8 cellular contexts compared by ENCODE assay signal in the genomic region with DNA sequence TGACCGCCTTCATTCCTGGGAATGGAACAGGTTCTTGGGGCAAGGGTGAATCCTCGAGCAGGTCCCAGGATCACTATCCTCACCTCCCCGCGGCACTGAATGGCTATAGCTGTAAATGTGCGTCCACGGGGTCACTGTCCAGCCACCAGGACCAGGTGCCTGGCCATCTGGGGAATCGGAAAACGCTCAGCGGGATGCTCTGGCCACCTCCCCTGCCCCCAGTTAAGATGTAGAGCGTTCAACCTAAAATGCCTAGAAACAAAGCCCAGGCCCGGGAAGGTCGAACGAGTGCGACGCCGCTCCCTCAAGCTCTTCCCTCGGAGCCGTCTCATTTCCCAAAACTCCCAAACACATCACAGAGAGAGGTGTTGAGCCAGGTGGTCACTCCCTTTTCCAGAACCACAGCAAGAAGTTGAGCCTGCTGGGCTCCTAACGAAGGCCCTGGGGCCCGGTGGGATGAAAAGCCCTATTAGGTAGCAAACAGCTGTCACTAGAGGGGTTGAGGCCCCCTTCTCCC. TPM values are rescaled to one million over a fixed set of nuclear protein-coding genes. Genes with fewer than 3 reads are reported as not detected.
A peak's percentile ranks its signal among the peaks of the same experiment; 100 is the strongest.
DNase-seq lines count a peak whose midpoint lies in the region; ATAC-seq and TF ChIP-seq lines count a peak whose summit lies in the region.

No MANE protein-coding gene starts in this region.

- no peak overlapping the region for H4K5ac ChIP-seq in mesendoderm (ENCODE audit: low read length)

- no peak overlapping the region for H4K8ac ChIP-seq in mesendoderm (ENCODE audit: low read depth, low read length)

- H3K4me1 ChIP-seq in mesendoderm (ENCODE audit: control insufficient read depth, low read depth, low read length) (peaks cover 12% of the 10 kb centered on the region), urinary bladder (ENCODE audit: insufficient read depth) (no peaks in the 10 kb centered on the region)

- TF ChIP-seq CTCF in choroid plexus epithelial cell (conservative IDR thresholded peaks at IDR 0.05; ENCODE audit: low read depth, low read length): no peak

- no peak overlapping the region for H2BK5ac ChIP-seq in mesendoderm (ENCODE audit: low read length)

- H2BK15ac ChIP-seq in mesendoderm (replicated peaks; ENCODE audit: low read depth): no peak overlapping the region

- CTCF ChIA-PET in activated naive CD4-positive, alpha-beta T cell treated with anti-CD3 and anti-CD28 coated beads, Interleukin-2, amount 10 ng/mL, durations not matched to agents 7 days and 5 days (lab: Charles Lee): interaction anchor here (0.6 to 11.3 kb wide), 6 partner anchors 13 to 255 kb away, joined by 3 to 100 read pairs (median 8); a partner anchor contains a TSS

- peaks cover 31% of the 10 kb centered on the region for H3K79me1 ChIP-seq in mesendoderm (ENCODE audit: low read length)

- H3K9me3 Mint-ChIP-seq in activated naive CD4-positive, alpha-beta T cell treated with anti-CD3 and anti-CD28 coated beads, Interleukin-2, amount 10 ng/mL, durations not matched to agents 7 days and 5 days: peaks cover 2% of the 10 kb centered on the region

- H3K27me3 Mint-ChIP-seq in activated naive CD4-positive, alpha-beta T cell treated with anti-CD3 and anti-CD28 coated beads, Interleukin-2, amount 10 ng/mL, durations not matched to agents 7 days and 5 days: no peaks in the 10 kb centered on the region

- no peak for ATAC-seq in HG03432 (IDR thresholded peaks at IDR 0.05; ENCODE audit: unreplicated experiment)

- H2AK5ac ChIP-seq in mesendoderm (ENCODE audit: low read length): no peak overlapping the region

- peak overlapping the region; percentile 88 for H3K27ac Mint-ChIP-seq in activated naive CD4-positive, alpha-beta T cell treated with anti-CD3 and anti-CD28 coated beads, Interleukin-2, amount 10 ng/mL, durations not matched to agents 7 days and 5 days

- no peaks in the 10 kb centered on the region for H3K36me3 ChIP-seq in mesendoderm (ENCODE audit: control insufficient read depth, insufficient read depth, low read length)
- H3K36me3 ChIP-seq in urinary bladder (ENCODE audit: insufficient read depth): no peaks in the 10 kb centered on the region

- no peaks in the 10 kb centered on the region for H3K27me3 ChIP-seq in mesendoderm (ENCODE audit: insufficient read depth, low read length, poor library complexity)

- H2BK120ac ChIP-seq in mesendoderm (ENCODE audit: low read depth, low read length): no peak overlapping the region

- peak overlapping the region; percentile 32 for H3K4me2 ChIP-seq in mesendoderm (ENCODE audit: low read length)

- H3K27ac ChIP-seq in mesendoderm (ENCODE audit: low read depth, low read length) (no peak overlapping the region), urinary bladder (ENCODE audit: low read depth) (peak overlapping the region; percentile 88)

- H3K4me3 Mint-ChIP-seq in activated naive CD4-positive, alpha-beta T cell treated with anti-CD3 and anti-CD28 coated beads, Interleukin-2, amount 10 ng/mL, durations not matched to agents 7 days and 5 days: peak overlapping the region; percentile 86

- H3K56ac ChIP-seq in mesendoderm (ENCODE audit: low read length): peak overlapping the region; percentile 92

- H3K18ac ChIP-seq in mesendoderm (ENCODE audit: low read length): no peak overlapping the region

- H3K9ac ChIP-seq in mesendoderm (ENCODE audit: low read length): peak overlapping the region; percentile 94

- peak overlapping the region; percentile 26 for H3K4ac ChIP-seq in mesendoderm (ENCODE audit: low read depth, low read length)

- peaks cover 27% of the 10 kb centered on the region for H3K79me2 ChIP-seq in mesendoderm (ENCODE audit: control insufficient read depth, insufficient read depth, low read length)

- WGBS in mesendoderm (ENCODE audit: extremely low coverage, insufficient coverage, low lambda C conversion rate): no CpG with 5 or more reads among the region's 20 CpGs
- 3% methylated on average over 20 of the region's 20 CpGs for WGBS in urinary bladder

- H3K23ac ChIP-seq in mesendoderm (ENCODE audit: low read length): no peak overlapping the region

- peaks cover 17% of the 10 kb centered on the region for H3K36me3 Mint-ChIP-seq in activated naive CD4-positive, alpha-beta T cell treated with anti-CD3 and anti-CD28 coated beads, Interleukin-2, amount 10 ng/mL, durations not matched to agents 7 days and 5 days

- DNase-seq in activated naive CD4-positive, alpha-beta T cell treated with anti-CD3 and anti-CD28 coated beads, Interleukin-2, amount 10 ng/mL, durations not matched to agents 7 days and 5 days: no peak
- no peak for DNase-seq in activated naive CD4-positive, alpha-beta T cell (lab: John Stamatoyannopoulos, UW)
- DNase-seq in choroid plexus epithelial cell (ENCODE audit: low read depth): no peak
- DNase-seq in mesendoderm: no peak
- DNase-seq in NCI-H187 treated with DMSO at 0.1 percent for 48 hours (lab: John Stamatoyannopoulos, UW): no peak
- DNase-seq in SW 1271 (lab: John Stamatoyannopoulos, UW): no peak

- H3K4me3 ChIP-seq in choroid plexus epithelial cell (ENCODE audit: low read depth, low read length): peak overlapping the region; percentile 94
- peak overlapping the region; percentile 70 for H3K4me3 ChIP-seq in mesendoderm (ENCODE audit: low read length)
- peak overlapping the region; percentile 69 for H3K4me3 ChIP-seq in urinary bladder (ENCODE audit: low read depth, low read length)

- H3K4me1 Mint-ChIP-seq in activated naive CD4-positive, alpha-beta T cell treated with anti-CD3 and anti-CD28 coated beads, Interleukin-2, amount 10 ng/mL, durations not matched to agents 7 days and 5 days: peaks cover 49% of the 10 kb centered on the region

RNA-seq across cellular contexts. Expression of a gene that starts 0.8 kb away (rescaled TPM):
- 11.8 TPM for polyA plus RNA-seq in mesendoderm (2013, experiment 1 of 2)
- polyA plus RNA-seq in mesendoderm (2013, experiment 2 of 2): 11.6 TPM
- 13.6 TPM for total RNA-seq in urinary bladder
- 23.3 TPM for polyA plus RNA-seq in urinary bladder

RNA-seq across cellular contexts. Expression of a gene that starts 17.5 kb away (rescaled TPM):
- polyA plus RNA-seq in mesendoderm (2013, experiment 1 of 2): 5.8 TPM
- 5.3 TPM for polyA plus RNA-seq in mesendoderm (2013, experiment 2 of 2)
- 14.5 TPM for total RNA-seq in urinary bladder
- polyA plus RNA-seq in urinary bladder: 76.3 TPM

RNA-seq across cellular contexts. Expression of a gene that starts 25.6 kb away (rescaled TPM):
- polyA plus RNA-seq in mesendoderm (2013, experiment 1 of 2): 1.6 TPM
- polyA plus RNA-seq in mesendoderm (2013, experiment 2 of 2): 1.6 TPM
- total RNA-seq in urinary bladder: 2.8 TPM
- 5.8 TPM for polyA plus RNA-seq in urinary bladder

RNA-seq across cellular contexts. Expression of a gene that starts 28.0 kb away (rescaled TPM):
- polyA plus RNA-seq in mesendoderm (2013, experiment 1 of 2): 2.1 TPM
- polyA plus RNA-seq in mesendoderm (2013, experiment 2 of 2): 1.9 TPM
- total RNA-seq in urinary bladder: 11.1 TPM
- polyA plus RNA-seq in urinary bladder: 9.6 TPM

RNA-seq across cellular contexts. Expression of a gene that starts 39.5 kb away (rescaled TPM):
- 0.10 TPM for polyA plus RNA-seq in mesendoderm (2013, experiment 1 of 2)
- polyA plus RNA-seq in mesendoderm (2013, experiment 2 of 2): 0.13 TPM
- 0.63 TPM for total RNA-seq in urinary bladder
- 3.3 TPM for polyA plus RNA-seq in urinary bladder
